21 cellular contexts compared by ENCODE assay signal in genomic region chr22:40088818-40089217, GRCh38.
"Had no signal": no experiment of that assay in that cellular context is flagged by ENCODE, and none has a peak within 500 bp of the region (broad histone marks: within the 10 kb centered on the region; RNA-seq: fewer than 3 reads in every experiment).

No MANE protein-coding gene starts in this region.

- H3K27me3 Mint-ChIP-seq: brain, IgD-negative memory B cell had no signal

- H3K27ac ChIP-seq: VCaP had no signal

- H3K9me3 Mint-ChIP-seq: activated naive CD4-positive, alpha-beta T cell treated with anti-CD3 and anti-CD28 coated beads for 36 hours; activated T-helper 1 cell treated with anti-CD3 and anti-CD28 coated beads, Interleukin-12 subunit alpha, Interleukin-12 subunit beta, Interleukin-2, Interleukin-4 antibody, amounts not matched to agents 30 ng/mL and 10 ng/mL and 1 ng/mL, durations not matched to agents 14 hours and 24 hours and 36 hours; IgD-negative memory B cell had no signal

- H3K4me3 Mint-ChIP-seq: activated naive CD4-positive, alpha-beta T cell treated with anti-CD3 and anti-CD28 coated beads for 36 hours; activated T-helper 1 cell treated with anti-CD3 and anti-CD28 coated beads, Interleukin-12 subunit alpha, Interleukin-12 subunit beta, Interleukin-2, Interleukin-4 antibody, amounts not matched to agents 30 ng/mL and 10 ng/mL and 1 ng/mL, durations not matched to agents 14 hours and 24 hours and 36 hours; brain had no signal

- H3K27ac Mint-ChIP-seq: activated naive CD4-positive, alpha-beta T cell treated with anti-CD3 and anti-CD28 coated beads for 36 hours; activated T-helper 1 cell treated with anti-CD3 and anti-CD28 coated beads, Interleukin-12 subunit alpha, Interleukin-12 subunit beta, Interleukin-2, Interleukin-4 antibody, amounts not matched to agents 30 ng/mL and 10 ng/mL and 1 ng/mL, durations not matched to agents 14 hours and 24 hours and 36 hours; brain had no signal

- ATAC-seq: PC-3 had no signal

- DNase-seq: activated CD4-positive, alpha-beta T cell treated with anti-CD3 and anti-CD28 coated beads for 48 hours; activated CD4-positive, alpha-beta T cell treated with anti-CD3 and anti-CD28 coated beads, Interleukin-2, amount 50 U/mL, for 4 hours; activated CD8-positive, alpha-beta memory T cell treated with anti-CD3 and anti-CD28 coated beads, Interleukin-2, amount 50 U/mL, for 4 hours; activated effector memory CD4-positive, alpha-beta T cell treated with anti-CD3 and anti-CD28 coated beads, Interleukin-2, amount 50 U/mL, for 16 hours; activated naive CD4-positive, alpha-beta T cell treated with anti-CD3 and anti-CD28 coated beads for 36 hours; amniotic stem cell; KG1; NCI-H1048; NCI-H146; NCI-H187 treated with DMSO at 0.1 percent for 48 hours; NCI-H2081 treated with DMSO at 0.1 percent for 48 hours; NCI-H446; NCI-H524; PC-3; SHP77 treated with DMSO at 0.1 percent for 48 hours; T-helper 2 cell; T1000 had no signal
